In the genomic region with DNA sequence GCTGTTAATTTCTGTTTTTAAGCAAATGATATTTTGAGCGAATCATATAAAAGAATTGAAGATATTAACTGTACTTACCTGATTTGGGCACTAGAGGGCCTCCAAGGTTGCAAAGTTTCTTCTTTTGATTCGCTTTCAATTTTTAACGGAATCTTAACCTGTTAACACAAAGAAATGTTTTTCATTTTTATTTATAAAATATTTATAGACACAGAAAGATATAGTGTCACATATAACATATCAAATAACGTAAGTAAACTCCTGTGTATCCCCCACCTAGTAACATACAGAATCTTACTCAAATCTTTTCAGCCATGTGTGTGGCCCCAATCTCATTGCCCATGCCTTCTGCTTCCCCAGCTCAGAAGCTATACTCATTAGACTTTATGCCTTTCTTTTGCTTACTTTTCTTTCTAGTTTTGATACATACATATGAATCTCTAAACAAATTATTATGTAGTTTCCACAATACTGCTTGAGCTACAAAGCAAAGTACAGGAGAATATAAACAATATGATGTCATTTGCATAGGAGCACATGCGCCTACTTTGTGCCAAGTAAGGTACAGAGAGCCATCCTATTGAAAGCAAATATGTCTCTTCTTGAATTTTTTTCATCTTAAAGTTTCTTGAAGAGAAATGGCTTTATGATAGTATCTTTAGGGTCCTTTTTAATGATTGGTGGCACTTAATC, we compare ENCODE assay signal across 8 cellular contexts. TPM values are rescaled to one million over a fixed set of nuclear protein-coding genes. Genes with fewer than 3 reads are reported as not detected.
DNase-seq lines count a peak whose midpoint lies in the region; ATAC-seq, FAIRE-seq and TF ChIP-seq lines count a peak whose summit lies in the region.

No MANE protein-coding gene starts in this region.

- ATAC-seq in IMR-90 (ENCODE audit: low read depth) (peak; percentile 60; the same call in 1 of the 2 replicates), SK-N-SH treated with all-trans-retinoic acid at 6 μM for 48 hours (peak; percentile 68), pancreas (peak in 3 of 4 donors; percentile 65 to 80 (median 79)), GM19467 (IDR thresholded peaks at IDR 0.05; ENCODE audit: unreplicated experiment) (no peak), sciatic nerve (no peak)

- no peak overlapping the region for H2AK5ac ChIP-seq in IMR-90 (ENCODE audit: low read depth, low read length)

- peaks cover 27% of the 10 kb centered on the region for H3K4me1 ChIP-seq in CD4-positive, alpha-beta memory T cell (ENCODE audit: insufficient read depth, low read length)
- no peaks in the 10 kb centered on the region for H3K4me1 ChIP-seq in IMR-90 (ENCODE audit: control insufficient read depth, insufficient read depth, low read length)
- H3K4me1 ChIP-seq in endothelial cell of umbilical vein (ENCODE audit: control insufficient read depth, extremely low read depth, insufficient read depth, low read length) = no peaks in the 10 kb centered on the region
- H3K4me1 ChIP-seq in pancreas = no peaks in the 10 kb centered on the region

- no peaks in the 10 kb centered on the region for H3K9me3 ChIP-seq in CD4-positive, alpha-beta memory T cell (ENCODE audit: control insufficient read depth in 1 of 2, low read length in 2 of 2)
- H3K9me3 ChIP-seq in IMR-90 (ENCODE audit: control insufficient read depth, insufficient read depth, low read length) = no peaks in the 10 kb centered on the region
- H3K9me3 ChIP-seq in endothelial cell of umbilical vein (replicated peaks; ENCODE audit: control insufficient read depth, insufficient read depth, low read length) = no peaks in the 10 kb centered on the region
- H3K9me3 ChIP-seq in pancreas = no peaks in the 10 kb centered on the region

- H3K9me1 ChIP-seq in IMR-90 (ENCODE audit: insufficient read depth, low read length) = no peaks in the 10 kb centered on the region
- H3K9me1 ChIP-seq in endothelial cell of umbilical vein (replicated peaks; ENCODE audit: control insufficient read depth, extremely low read depth, insufficient read depth, low read length) = no peaks in the 10 kb centered on the region

- CTCF ChIA-PET in CD4-positive, alpha-beta memory T cell (lab: Charles Lee; ENCODE audit: partially characterized antibody) = interaction anchor here (0.7 to 9.9 kb wide), 34 partner anchors 10 to 1020 kb away, joined by 3 to 151 read pairs (median 4); partner anchors contain the start of genes FIGNL1 and ZPBP
- CTCF ChIA-PET in IMR-90 (lab: Yijun Ruan, JAX) (interaction anchor here (0.6 to 1.5 kb wide), 2 partner anchors 58 to 1018 kb away, joined by 3 to 4 read pairs; no protein-coding TSS in a partner anchor), endothelial cell of umbilical vein (lab: Charles Lee) (interaction anchor here (1.0 to 3.6 kb wide), 6 partner anchors 10 to 1227 kb away, joined by 4 to 32 read pairs (median 6); no protein-coding TSS in a partner anchor)

- H2AK9ac ChIP-seq in IMR-90 (replicated peaks; ENCODE audit: low read depth, low read length, poor library complexity) = no peak overlapping the region

- H3K4me3 ChIP-seq in CD4-positive, alpha-beta memory T cell (ENCODE audit: low read length in 2 of 2) = no peak overlapping the region
- H3K4me3 ChIP-seq in IMR-90 (ENCODE audit: insufficient read depth, low read depth, low read length) (no peak overlapping the region), endothelial cell of umbilical vein (replicated peaks in 1 of 3; ENCODE audit: insufficient read depth in 1 of 3, low read depth in 1 of 3, low read length in 3 of 3) (no peak overlapping the region), pancreas (no peak overlapping the region)

- peaks cover 0 to 3% (median 0%) of the 10 kb centered on the region in 8 donors for H3K9me3 Mint-ChIP-seq in CD4-positive, alpha-beta memory T cell

- peak in 4 of 5 donors; percentile 57 to 63 (median 60) for DNase-seq in CD4-positive, alpha-beta memory T cell
- DNase-seq in GM13977 (ENCODE audit: low spot score) (no peak), IMR-90 (peak; percentile 21), endothelial cell of umbilical vein (ENCODE audit: low read depth, low spot score) (peak; percentile 44), pancreas (no peak), sciatic nerve (ENCODE audit: low spot score) (no peak)

- TF ChIP-seq POLR2A in IMR-90 (IDR thresholded peaks at IDR 0.05; ENCODE audit: low read depth, low read length) = no peak
- no peak for TF ChIP-seq POLR2A in endothelial cell of umbilical vein (IDR thresholded peaks at IDR 0.05; ENCODE audit: low read depth, low read length)

- H3K4me1 Mint-ChIP-seq in CD4-positive, alpha-beta memory T cell = peaks cover 11 to 25% (median 18%) of the 10 kb centered on the region in 4 donors

- TF ChIP-seq RAD21 in IMR-90 (IDR thresholded peaks at IDR 0.05; ENCODE audit: low read length) = peak; percentile 48

- no peak overlapping the region for H2BK120ac ChIP-seq in IMR-90 (ENCODE audit: low read depth, low read length)

- no peaks in the 10 kb centered on the region for H3K79me1 ChIP-seq in IMR-90 (ENCODE audit: low read depth in 1 of 2, low read length in 2 of 2)

- H4K20me1 ChIP-seq in IMR-90 (ENCODE audit: insufficient read depth, low read length) = no peaks in the 10 kb centered on the region
- no peaks in the 10 kb centered on the region for H4K20me1 ChIP-seq in endothelial cell of umbilical vein (replicated peaks; ENCODE audit: control insufficient read depth, extremely low read depth, insufficient read depth, low read length)

- no peak overlapping the region for H3K18ac ChIP-seq in IMR-90 (ENCODE audit: low read depth, low read length)

- dilution Hi-C loops in IMR-90 (cut with HindIII; ENCODE audit: low sequenced_read_pairs, unreplicated experiment) (no loop called here), endothelial cell of umbilical vein (cut with MboI; ENCODE audit: extremely low pct_ligation_motif_present, low sequenced_read_pairs) (no loop called here)

- no peak overlapping the region for H4K91ac ChIP-seq in IMR-90 (ENCODE audit: insufficient read depth, low read depth, low read length)

- intact Hi-C loops in CD4-positive, alpha-beta memory T cell (cut with micrococcal nuclease) = loop anchor here (1.0 to 5.0 kb wide), 9 partner anchors 50 to 537 kb away; no protein-coding TSS in a partner anchor
- intact Hi-C loops in IMR-90 (cut with micrococcal nuclease) = loop anchor here (1.0 to 5.0 kb wide), 3 partner anchors 276 to 1225 kb away; no protein-coding TSS in a partner anchor
- intact Hi-C loops in endothelial cell of umbilical vein (cut with micrococcal nuclease) = loop anchor here (1.0 to 2.0 kb wide), 2 partner anchors 226 to 276 kb away; no protein-coding TSS in a partner anchor
- intact Hi-C loops in pancreas (cut with DNase I) = no loop called here
- intact Hi-C loops in sciatic nerve (cut with DNase I) = no loop called here

- no TSS peak for BruUV-seq in IMR-90 (replicated peaks; lab: Mats Ljungman, UMichigan)
- no TSS peak for BruUV-seq in endothelial cell of umbilical vein (replicated peaks; lab: Mats Ljungman, UMichigan)

- H3K27me3 Mint-ChIP-seq in CD4-positive, alpha-beta memory T cell = peaks cover 0 to 2% of the 10 kb centered on the region in 2 donors

- H3K4ac ChIP-seq in IMR-90 (ENCODE audit: low read depth, low read length) = no peak overlapping the region

- H3K14ac ChIP-seq in IMR-90 (replicated peaks; ENCODE audit: low read depth, low read length) = no peak overlapping the region

- peak overlapping the region in 6 of 7 donors; percentile 0 to 93 (median 36) for H3K27ac Mint-ChIP-seq in CD4-positive, alpha-beta memory T cell

- H3K9ac ChIP-seq in IMR-90 (ENCODE audit: low read depth, low read length) = no peak overlapping the region
- no peak overlapping the region for H3K9ac ChIP-seq in endothelial cell of umbilical vein (replicated peaks; ENCODE audit: extremely low read depth, insufficient read depth, low read length)

- POLR2A ChIA-PET in CD4-positive, alpha-beta memory T cell (lab: Charles Lee; ENCODE audit: partially characterized antibody) = interaction anchor here (0.9 to 2.2 kb wide), 5 partner anchors 23 to 275 kb away, joined by 3 to 8 read pairs (median 4); no protein-coding TSS in a partner anchor
- POLR2A ChIA-PET in IMR-90 (lab: Charles Lee; ENCODE audit: unreplicated experiment) = no interaction called here
- POLR2A ChIA-PET in endothelial cell of umbilical vein (lab: Charles Lee) = no interaction called here

- H3K36me3 ChIP-seq in CD4-positive, alpha-beta memory T cell (ENCODE audit: insufficient read depth, low read length) = no peaks in the 10 kb centered on the region
- H3K36me3 ChIP-seq in IMR-90 (ENCODE audit: control insufficient read depth, insufficient read depth, low read length) (no peaks in the 10 kb centered on the region), endothelial cell of umbilical vein (ENCODE audit: control insufficient read depth in 2 of 2, extremely low read depth in 1 of 2, insufficient read depth in 2 of 2, low read length in 2 of 2) (no peaks in the 10 kb centered on the region), pancreas (no peaks in the 10 kb centered on the region)

- no peaks in the 10 kb centered on the region for H3K79me2 ChIP-seq in endothelial cell of umbilical vein (ENCODE audit: control insufficient read depth, insufficient read depth, low read length)

- WGBS in IMR-90 (ENCODE audit: extremely low coverage in 2 of 2, insufficient read length in 1 of 2), 2 experiments = no CpG with 5 or more reads among the region's 5 CpGs
- 19% methylated on average over 5 of the region's 5 CpGs for WGBS in pancreas, 2 donors

- no peak overlapping the region for H2BK20ac ChIP-seq in IMR-90 (ENCODE audit: low read depth, low read length)

- peak; percentile 64 for TF ChIP-seq CTCF in GM13977 (IDR thresholded peaks at IDR 0.05; ENCODE audit: extremely low read depth, insufficient read depth, missing control alignments)
- peak; percentile 63 for TF ChIP-seq CTCF in IMR-90 (conservative IDR thresholded peaks at IDR 0.05; ENCODE audit: low read depth, low read length)
- TF ChIP-seq CTCF in endothelial cell of umbilical vein (IDR thresholded peaks at IDR 0.05; ENCODE audit: extremely low read depth in 1 of 2, insufficient read depth in 1 of 2, low read depth in 1 of 2, low read length in 2 of 2) = peak; percentile 26 to 49
- peak in 3 of 4 donors; percentile 40 to 61 (median 60) for TF ChIP-seq CTCF in pancreas (IDR thresholded peaks at IDR 0.05)

- FAIRE-seq in endothelial cell of umbilical vein (lab: Jason Lieb, UNC) (peak; percentile 77), pancreas (lab: Jason Lieb, UNC) (peak; percentile 92)

- H4K5ac ChIP-seq in IMR-90 (ENCODE audit: low read depth, low read length) = no peak overlapping the region

- no peak overlapping the region for H2AFZ ChIP-seq in IMR-90 (replicated peaks; ENCODE audit: low read length, poor library complexity)
- no peak overlapping the region for H2AFZ ChIP-seq in endothelial cell of umbilical vein (ENCODE audit: low read depth, low read length)

- H2BK5ac ChIP-seq in IMR-90 (ENCODE audit: low read depth, low read length, poor library complexity, severe bottlenecking) = no peak overlapping the region

- H3K36me3 Mint-ChIP-seq in CD4-positive, alpha-beta memory T cell = no peaks in the 10 kb centered on the region

- in situ Hi-C loops in GM13977 (cut with MboI; ENCODE audit: low pct_unique_long_range_greater_than_20kb, low sequenced_read_pairs, unreplicated experiment) = loop anchor here (25.0 kb wide), 1 partner anchor 220 kb away; no protein-coding TSS in a partner anchor
- in situ Hi-C loops in IMR-90 (cut with MboI; ENCODE audit: low sequenced_read_pairs) = loop anchor here (25.0 kb wide), 1 partner anchor 1020 kb away; no protein-coding TSS in a partner anchor

- H4K8ac ChIP-seq in IMR-90 (ENCODE audit: low read depth in 2 of 2, low read length in 2 of 2) = no peak overlapping the region

- H3K27ac ChIP-seq in CD4-positive, alpha-beta memory T cell (ENCODE audit: low read depth, low read length) = no peak overlapping the region
- H3K27ac ChIP-seq in IMR-90 (ENCODE audit: insufficient read depth, low read length) (no peak overlapping the region), endothelial cell of umbilical vein (ENCODE audit: insufficient read depth, low read depth, low read length) (no peak overlapping the region), pancreas (no peak overlapping the region)

- H3K56ac ChIP-seq in IMR-90 (ENCODE audit: extremely low read depth, insufficient read depth, low read length) = no peak overlapping the region

- H3K4me2 ChIP-seq in IMR-90 (ENCODE audit: low read depth, low read length) (no peak overlapping the region), endothelial cell of umbilical vein (ENCODE audit: insufficient read depth, low read length) (no peak overlapping the region)

- no peak overlapping the region for H3K23ac ChIP-seq in IMR-90 (ENCODE audit: low read depth, low read length)

- H3K27me3 ChIP-seq in CD4-positive, alpha-beta memory T cell (ENCODE audit: insufficient read depth, low read length) = no peaks in the 10 kb centered on the region
- H3K27me3 ChIP-seq in IMR-90 (ENCODE audit: control insufficient read depth, insufficient read depth, low read length) (no peaks in the 10 kb centered on the region), endothelial cell of umbilical vein (ENCODE audit: control insufficient read depth in 2 of 2, insufficient read depth in 2 of 2, low read length in 2 of 2) (no peaks in the 10 kb centered on the region), pancreas (peaks cover 0 to 4% (median 0%) of the 10 kb centered on the region in 4 donors)

- peak overlapping the region; percentile 3 to 77 (median 49) for H3K4me3 Mint-ChIP-seq in CD4-positive, alpha-beta memory T cell

- no peak overlapping the region for H2BK15ac ChIP-seq in IMR-90 (ENCODE audit: low read depth, low read length)

RNA-seq across cellular contexts. Expression of gene ZPBP, which starts 49.5 kb away (rescaled TPM):
- not detected for total RNA-seq in CD4-positive, alpha-beta memory T cell
- not detected for polyA plus RNA-seq in CD4-positive, alpha-beta memory T cell
- total RNA-seq in IMR-90 (2012; rRNA removed) = not detected in 2 replicates
- not detected in 2 replicates for polyA plus RNA-seq in IMR-90 (2012; rRNA removed)
- polyA plus RNA-seq in IMR-90 (2012; cell fraction: cytosol; rRNA removed) = not detected in 2 replicates
- polyA plus RNA-seq in IMR-90 (2012; cell fraction: nucleus; rRNA removed; ENCODE audit: low replicate concordance) = not detected in 2 replicates
- total RNA-seq in endothelial cell of umbilical vein = not detected in 2 replicates
- not detected in 2 replicates for polyA plus RNA-seq in endothelial cell of umbilical vein
- not detected in 2 replicates for polyA plus RNA-seq in endothelial cell of umbilical vein (2011; cell fraction: cytosol; rRNA removed)
- not detected in 2 replicates for polyA plus RNA-seq in endothelial cell of umbilical vein (2011; cell fraction: nucleus; rRNA removed)
- not detected in 2 replicates for polyA plus RNA-seq in endothelial cell of umbilical vein (2012)
- polyA minus RNA-seq in endothelial cell of umbilical vein = not detected in 2 replicates
- not detected for polyA minus RNA-seq in endothelial cell of umbilical vein (2011; cell fraction: cytosol; rRNA and poly(A)+ RNA removed)
- polyA minus RNA-seq in endothelial cell of umbilical vein (2011; cell fraction: nucleus; rRNA and poly(A)+ RNA removed) = not detected in 2 replicates
- under 1 TPM in 4 of 6 donors, not detected in 2; 0.12 to 0.38 (median 0.17) TPM for total RNA-seq in pancreas
- polyA plus RNA-seq in pancreas = under 1 TPM in 1 of 2 donors, not detected in 1; 0.33 TPM
- total RNA-seq in sciatic nerve = not detected

Comparison
In these comparisons a context has a peak if more than half of its experiments do, and no peak if none do; other contexts are left out.
1. DNase-seq: peak in CD4-positive, alpha-beta memory T cell (4 of 5), IMR-90 (single experiment) and endothelial cell of umbilical vein (single experiment); none in GM13977 (single experiment), pancreas (0 of 6) and sciatic nerve (single experiment).
2. ATAC-seq: peak in IMR-90 (single experiment), SK-N-SH treated with all-trans-retinoic acid at 6 μM for 48 hours (single experiment) and pancreas (3 of 4); none in GM19467 (single experiment) and sciatic nerve (single experiment).
3. intact Hi-C loops: an anchor here in CD4-positive, alpha-beta memory T cell (1.0 to 5.0 kb wide), IMR-90 (1.0 to 5.0 kb wide) and endothelial cell of umbilical vein (1.0 to 2.0 kb wide); none called in pancreas and sciatic nerve.
4. Peak in every context shown above with its lines, with median percentiles within 50 percentile points of each other: CTCF ChIP-seq.